ENCODE assay signal across 8 cellular contexts in the genomic region with DNA sequence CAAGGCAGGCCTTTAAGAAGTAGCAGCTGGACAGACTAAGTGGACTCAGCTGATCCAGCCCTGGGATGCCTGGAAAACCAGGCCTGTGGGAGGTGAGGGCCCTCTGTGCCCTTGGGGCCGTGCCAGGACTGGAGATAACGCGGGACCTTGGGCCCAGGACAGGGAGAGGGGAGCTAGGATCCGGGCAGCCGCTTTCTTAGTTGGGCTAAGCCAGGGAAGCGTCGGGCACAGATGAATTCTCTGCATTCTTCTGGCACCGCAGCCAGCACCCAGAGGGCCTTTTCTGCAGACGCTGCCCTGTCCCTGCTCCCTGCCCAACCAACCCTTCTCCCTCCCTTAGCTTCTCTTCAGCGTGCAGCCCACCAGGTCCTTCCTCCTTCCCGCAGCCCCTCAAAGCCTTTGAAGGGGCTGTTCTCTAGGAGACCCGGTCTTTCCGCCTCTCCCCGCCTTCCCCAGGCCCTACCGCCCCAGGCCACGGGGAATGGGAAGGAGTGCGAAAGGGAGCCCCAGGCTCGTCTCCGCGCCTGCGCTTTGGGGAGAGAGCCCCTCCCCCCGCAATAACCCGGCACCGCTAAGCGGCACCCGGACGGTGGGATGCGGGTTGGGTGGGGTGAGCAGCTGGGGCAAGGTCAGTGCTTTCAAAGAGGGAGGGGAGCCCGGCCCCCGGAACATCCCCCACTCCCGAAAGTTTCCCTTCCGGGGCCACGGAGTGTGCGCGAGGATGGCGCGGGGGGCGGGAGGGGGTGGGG. TPM values are rescaled to one million over a fixed set of nuclear protein-coding genes. Genes with fewer than 3 reads are reported as not detected.
DNase-seq lines count a peak whose midpoint lies in the region; ATAC-seq and TF ChIP-seq lines count a peak whose summit lies in the region.

No MANE protein-coding gene starts in this region.

- ATAC-seq in GM21723 (IDR thresholded peaks at IDR 0.05; ENCODE audit: unreplicated experiment) (peak; percentile 31), GM21786 (IDR thresholded peaks at IDR 0.05; ENCODE audit: unreplicated experiment) (no peak)

- DNase-seq in CMK (ENCODE audit: low read depth) (peak; percentile 59), NCI-H460 (ENCODE audit: extremely low read depth, low read depth) (peak; percentile 18), activated T-cell treated with anti-CD3 and anti-CD28 coated beads for 1 hour (ENCODE audit: low read depth) (peak; percentile 33), epidermal melanocyte (ENCODE audit: insufficient read length, low spot score) (peak; percentile 67), mesothelial cell of epicardium (ENCODE audit: low spot score in 2 of 2, unreplicated experiment in 2 of 2) (peak; percentile 62 to 83)

- TF ChIP-seq CTCF in mesothelial cell of epicardium (IDR thresholded peaks at IDR 0.05; ENCODE audit: unreplicated experiment) = no peak

- H3K9me3 Mint-ChIP-seq in mesothelial cell of epicardium = no peaks in the 10 kb centered on the region
- H3K9me3 Mint-ChIP-seq in stimulated activated naive CD8-positive, alpha-beta T cell treated with anti-CD3 and anti-CD28 coated beads, Interleukin-15, Interleukin-2, amounts not matched to agents 100 ng/mL and 50 ng/mL, for 24 hours = no peaks in the 10 kb centered on the region

- peaks cover 28% of the 10 kb centered on the region for H3K4me1 Mint-ChIP-seq in mesothelial cell of epicardium
- H3K4me1 Mint-ChIP-seq in stimulated activated naive CD8-positive, alpha-beta T cell treated with anti-CD3 and anti-CD28 coated beads, Interleukin-15, Interleukin-2, amounts not matched to agents 100 ng/mL and 50 ng/mL, for 24 hours (ENCODE audit: low read depth) = peaks cover 29% of the 10 kb centered on the region

- H3K27me3 Mint-ChIP-seq in mesothelial cell of epicardium (ENCODE audit: low read depth) = no peaks in the 10 kb centered on the region
- H3K27me3 Mint-ChIP-seq in stimulated activated naive CD8-positive, alpha-beta T cell treated with anti-CD3 and anti-CD28 coated beads, Interleukin-15, Interleukin-2, amounts not matched to agents 100 ng/mL and 50 ng/mL, for 24 hours = no peaks in the 10 kb centered on the region

- H3K4me3 Mint-ChIP-seq in mesothelial cell of epicardium = peak overlapping the region; percentile 91
- peak overlapping the region; percentile 95 for H3K4me3 Mint-ChIP-seq in stimulated activated naive CD8-positive, alpha-beta T cell treated with anti-CD3 and anti-CD28 coated beads, Interleukin-15, Interleukin-2, amounts not matched to agents 100 ng/mL and 50 ng/mL, for 24 hours

- peaks cover 3% of the 10 kb centered on the region for H3K36me3 Mint-ChIP-seq in mesothelial cell of epicardium
- H3K36me3 Mint-ChIP-seq in stimulated activated naive CD8-positive, alpha-beta T cell treated with anti-CD3 and anti-CD28 coated beads, Interleukin-15, Interleukin-2, amounts not matched to agents 100 ng/mL and 50 ng/mL, for 24 hours (ENCODE audit: low read depth) = no peaks in the 10 kb centered on the region

- peak overlapping the region; percentile 96 for H3K27ac Mint-ChIP-seq in mesothelial cell of epicardium
- peak overlapping the region; percentile 36 for H3K27ac Mint-ChIP-seq in stimulated activated naive CD8-positive, alpha-beta T cell treated with anti-CD3 and anti-CD28 coated beads, Interleukin-15, Interleukin-2, amounts not matched to agents 100 ng/mL and 50 ng/mL, for 24 hours

RNA-seq across cellular contexts. Expression of a gene that starts 0.7 kb away (rescaled TPM):
- total RNA-seq in NCI-H460 (2014; rRNA removed; shearing (Covaris generic)) = 7.2 and 7.5 TPM in 2 replicates
- 3.4 and 5.4 TPM in 2 replicates for polyA plus RNA-seq in NCI-H460 (2014; cell fraction: nucleus; rRNA removed)
- 42.2 to 44.4 TPM (median 44.4 TPM) in 3 replicates for total RNA-seq in mesothelial cell of epicardium

RNA-seq across cellular contexts. Expression of a gene that starts 15.4 kb away (rescaled TPM):
- 8.5 and 9.1 TPM in 2 replicates for total RNA-seq in NCI-H460 (2014; rRNA removed; shearing (Covaris generic))
- 1.1 and 3.1 TPM in 2 replicates for polyA plus RNA-seq in NCI-H460 (2014; cell fraction: nucleus; rRNA removed)
- total RNA-seq in mesothelial cell of epicardium = 5.3 to 5.7 TPM (median 5.6 TPM) in 3 replicates

Comparison
In these comparisons a context has a peak if more than half of its experiments do, and no peak if none do; other contexts are left out.
1. DNase-seq: peak in every context shown above with its lines; median percentile 72 in mesothelial cell of epicardium; 67 in epidermal melanocyte; 59 in CMK; 33 in activated T-cell treated with anti-CD3 and anti-CD28 coated beads for 1 hour; 18 in NCI-H460.